In the genomic region with DNA sequence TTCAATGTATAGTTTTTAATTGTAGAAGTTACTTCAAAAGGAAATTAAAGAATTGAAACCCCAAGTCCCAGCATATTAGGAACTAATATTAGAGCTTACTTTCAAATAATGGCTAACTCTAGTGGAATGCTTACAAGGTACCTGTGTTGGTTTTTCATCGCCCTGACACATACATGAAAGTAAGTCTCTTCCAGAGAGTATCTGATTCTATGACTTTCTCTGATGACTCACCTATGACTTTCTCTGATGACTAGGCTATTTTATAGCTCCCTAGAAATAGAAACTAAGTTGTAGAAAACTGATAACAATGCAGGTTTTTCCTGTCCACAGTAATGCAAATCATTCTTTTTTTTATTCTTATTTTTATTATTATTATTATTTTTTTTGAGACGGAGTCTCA, we compare ENCODE assay signal across 8 cellular contexts. TPM values are rescaled to one million over a fixed set of nuclear protein-coding genes. Genes with fewer than 3 reads are reported as not detected.
A peak's percentile ranks its signal among the peaks of the same experiment; 100 is the strongest.
DNase-seq lines count a peak whose midpoint lies in the region; ATAC-seq and TF ChIP-seq lines count a peak whose summit lies in the region.

No MANE protein-coding gene starts in this region.

- TF ChIP-seq CTCF in PC-3 (conservative IDR thresholded peaks at IDR 0.05; ENCODE audit: low read depth, low read length) (no peak), spleen (IDR thresholded peaks at IDR 0.05 in 8 of 11, conservative IDR thresholded peaks at IDR 0.05 in 3 of 11) (no peak)

- WGBS in spleen, 5 donors, result 46 to 74% (median 59%) methylated on average over 2 of the region's 2 CpGs

- peak overlapping the region; percentile 59 for H3K9ac ChIP-seq in PC-3 (ENCODE audit: low read length)

- CTCF ChIA-PET in PC-3 (lab: Charles Lee), result interaction anchor here (0.7 to 0.8 kb wide), 3 partner anchors 8 to 697 kb away, joined by 3 read pairs; no protein-coding TSS in a partner anchor

- intact Hi-C loops in PC-3 (cut with micrococcal nuclease), result loop anchor here (1.0 to 10.0 kb wide), 3 partner anchors 35 to 221 kb away; a partner anchor contains a TSS
- intact Hi-C loops in left colon (cut with DNase I, micrococcal nuclease), result no loop called here
- intact Hi-C loops in spleen (cut with DNase I; ENCODE audit: low total_unique reads), result no loop called here

- POLR2A ChIA-PET in PC-3 (lab: Charles Lee; ENCODE audit: unreplicated experiment), result interaction anchor here (0.5 kb wide), 1 partner anchor 10 kb away, joined by 3 read pairs; no protein-coding TSS in a partner anchor

- BruUV-seq in PC-3 (replicated peaks; lab: Mats Ljungman, UMichigan), result no TSS peak

- peak overlapping the region; percentile 89 for H3K27ac ChIP-seq in PC-3 (ENCODE audit: low read length)
- no peak overlapping the region for H3K27ac ChIP-seq in spleen

- ATAC-seq in GM18511 (IDR thresholded peaks at IDR 0.05; ENCODE audit: unreplicated experiment), result peak; percentile 75
- peak; percentile 59 for ATAC-seq in HG02763 (IDR thresholded peaks at IDR 0.05; ENCODE audit: unreplicated experiment)
- ATAC-seq in PC-3, result peak; percentile 95
- peak; percentile 71 for ATAC-seq in left colon
- ATAC-seq in HG03457 (IDR thresholded peaks at IDR 0.05; ENCODE audit: unreplicated experiment), result no peak

- 0 out of 2 replicates have a peak, but pooled peaks cover 9% of the 10 kb centered on the region for H3K9me3 ChIP-seq in PC-3 (ENCODE audit: low read length)
- H3K9me3 ChIP-seq in spleen, result peaks cover 0 to 23% (median 4%) of the 10 kb centered on the region in 8 donors

- H3K4me2 ChIP-seq in PC-3 (ENCODE audit: low read length), result peak overlapping the region; percentile 63

- H3K4me1 ChIP-seq in PC-3 (ENCODE audit: insufficient read depth, low read length) (peaks cover 43% of the 10 kb centered on the region), spleen (peaks cover 12 to 53% (median 31%) of the 10 kb centered on the region in 6 donors)

- DNase-seq in PC-3 (peak; percentile 99), left colon (no peak), NCI-H2196 treated with DMSO at 0.1 percent for 48 hours (lab: John Stamatoyannopoulos, UW; ENCODE audit: unreplicated experiment) (no peak), NCI-H1694 (lab: John Stamatoyannopoulos, UW) (no peak), spleen (no peak)

- peaks cover 2% of the 10 kb centered on the region; the same call in 1 of the 2 replicates for H3K36me3 ChIP-seq in PC-3 (ENCODE audit: low read depth, low read length)
- no peaks in the 10 kb centered on the region for H3K36me3 ChIP-seq in spleen

- H3F3A ChIP-seq in PC-3 (ENCODE audit: low read length, unreplicated experiment), result peaks cover 8% of the 10 kb centered on the region

- 0 out of 2 replicates have a peak overlapping the region, but pooled peaks have one; percentile 2 for H2AFZ ChIP-seq in PC-3 (ENCODE audit: low read length)

- peak overlapping the region; percentile 23 for H3K4me3 ChIP-seq in PC-3 (ENCODE audit: low read length)
- no peak overlapping the region for H3K4me3 ChIP-seq in spleen

- TF ChIP-seq POLR2A in spleen (IDR thresholded peaks at IDR 0.05), result no peak

- no peaks in the 10 kb centered on the region for H3K27me3 ChIP-seq in PC-3 (ENCODE audit: low read length)
- no peaks in the 10 kb centered on the region for H3K27me3 ChIP-seq in spleen (replicated peaks in 1 of 7)

- H4K20me1 ChIP-seq in PC-3 (ENCODE audit: low read length), result no peaks in the 10 kb centered on the region

- H3K9me2 ChIP-seq in PC-3 (replicated peaks; ENCODE audit: low read length), result no peaks in the 10 kb centered on the region

- no peaks in the 10 kb centered on the region for H3K79me2 ChIP-seq in PC-3 (ENCODE audit: low read length)

RNA-seq across cellular contexts. Expression of a gene that starts 33.6 kb away (rescaled TPM):
- total RNA-seq in PC-3 (2014; rRNA removed) (0.18 TPM in 1 of 2 replicates, not detected in the other), left colon (not detected), spleen (under 1 TPM in 2 of 7 donors, not detected in 5; 0.34 to 0.63 TPM)
- under 1 TPM in 1 of 3 donors, not detected in 2; 0.59 TPM for polyA plus RNA-seq in spleen
